Comparison of ENCODE assay signal across 24 cellular contexts in the genomic region with DNA sequence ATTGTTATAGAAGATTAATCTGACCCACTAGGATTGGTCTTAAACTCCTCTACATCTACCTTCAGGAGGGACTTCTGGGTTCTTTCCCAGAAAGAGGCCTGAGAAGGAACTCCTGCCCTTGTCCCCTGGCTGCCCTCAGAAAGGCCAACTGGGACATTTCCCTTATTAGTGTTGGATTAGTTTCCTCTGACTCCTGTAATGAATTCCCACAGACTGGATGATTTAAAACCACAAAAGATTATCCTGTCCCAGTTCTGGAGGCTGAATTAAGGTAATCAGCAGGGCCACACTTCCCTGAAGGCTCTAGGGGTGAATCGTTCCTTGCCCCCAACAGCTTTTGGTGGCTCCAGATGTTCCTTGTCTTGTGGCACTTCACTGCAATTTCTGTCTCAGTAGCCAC.
DNase-seq lines count a peak whose midpoint lies in the region; ATAC-seq and TF ChIP-seq lines count a peak whose summit lies in the region.
"Had no signal": no experiment of that assay in that cellular context is flagged by ENCODE, and none has a peak within 500 bp of the region (broad histone marks: within the 10 kb centered on the region; RNA-seq: fewer than 3 reads in every experiment).

No MANE protein-coding gene starts in this region.

- no peak overlapping the region for H3K4me3 Mint-ChIP-seq in chondrocyte (ENCODE audit: unreplicated experiment)

- in situ Hi-C loops in GM13976 (cut with MboI; ENCODE audit: low sequenced_read_pairs, unreplicated experiment): no loop called here

- no peaks in the 10 kb centered on the region for H3K36me3 Mint-ChIP-seq in chondrocyte (ENCODE audit: low read depth)
- H3K36me3 Mint-ChIP-seq: CD4-positive, CD25-positive, alpha-beta regulatory T cell had no signal

- TF ChIP-seq CTCF in chondrocyte (IDR thresholded peaks at IDR 0.05): no peak
- TF ChIP-seq CTCF in GM13976 (IDR thresholded peaks at IDR 0.05; ENCODE audit: borderline replicate concordance, control extremely low read depth, extremely low read depth, insufficient read depth, missing control alignments): no peak

- DNase-seq in Daoy (ENCODE audit: low read depth): peak; percentile 15
- peak; percentile 71 for DNase-seq in NCI-H82 (lab: John Stamatoyannopoulos, UW)
- no peak for DNase-seq in chondrocyte (ENCODE audit: low spot score)
- peak; percentile 45 for DNase-seq in myocyte (ENCODE audit: low read depth)
- DNase-seq in GM13976 (ENCODE audit: low spot score): no peak
- no peak for DNase-seq in activated T-cell treated with anti-CD3 and anti-CD28 coated beads for 4 hours
- DNase-seq: CD4-positive, CD25-positive, alpha-beta regulatory T cell; DMS153; DND-41; H7; Kasumi-1; MV-4-11; NCI-H1105; NCI-H1436 treated with DMSO at 0.1 percent for 48 hours; NCI-H187 treated with DMSO at 0.1 percent for 48 hours; NCI-H2171 treated with DMSO at 0.1 percent for 48 hours; NCI-H524 treated with DMSO at 0.1 percent for 48 hours; NCI-H774; SK-N-SH; SW 1271 had no signal

- peaks cover 31% of the 10 kb centered on the region for H3K4me1 Mint-ChIP-seq in chondrocyte (ENCODE audit: low read depth)
- H3K4me1 Mint-ChIP-seq: CD4-positive, CD25-positive, alpha-beta regulatory T cell had no signal

- H3K27ac Mint-ChIP-seq in chondrocyte (ENCODE audit: unreplicated experiment): peak overlapping the region; percentile 28
- H3K27ac Mint-ChIP-seq: CD4-positive, CD25-positive, alpha-beta regulatory T cell had no signal

- H3K27me3 Mint-ChIP-seq in chondrocyte (ENCODE audit: low read depth): no peaks in the 10 kb centered on the region
- H3K27me3 Mint-ChIP-seq: CD4-positive, CD25-positive, alpha-beta regulatory T cell had no signal

- H3K9me3 Mint-ChIP-seq in chondrocyte (ENCODE audit: low read depth): no peaks in the 10 kb centered on the region

- ATAC-seq in GM18867 (IDR thresholded peaks at IDR 0.05; ENCODE audit: unreplicated experiment) (no peak), HG03571 (IDR thresholded peaks at IDR 0.05; ENCODE audit: unreplicated experiment) (no peak)
- ATAC-seq: K562, Panc1 had no signal

Comparison
In these comparisons a context has a peak if more than half of its experiments do, and no peak if none do; other contexts are left out.
1. DNase-seq: peak in Daoy (single experiment), NCI-H82 (single experiment) and myocyte (single experiment); none in chondrocyte (single experiment), GM13976 (single experiment) and activated T-cell treated with anti-CD3 and anti-CD28 coated beads for 4 hours (single experiment).